Comparison of ENCODE assay signal across 9 cellular contexts in the genomic region with DNA sequence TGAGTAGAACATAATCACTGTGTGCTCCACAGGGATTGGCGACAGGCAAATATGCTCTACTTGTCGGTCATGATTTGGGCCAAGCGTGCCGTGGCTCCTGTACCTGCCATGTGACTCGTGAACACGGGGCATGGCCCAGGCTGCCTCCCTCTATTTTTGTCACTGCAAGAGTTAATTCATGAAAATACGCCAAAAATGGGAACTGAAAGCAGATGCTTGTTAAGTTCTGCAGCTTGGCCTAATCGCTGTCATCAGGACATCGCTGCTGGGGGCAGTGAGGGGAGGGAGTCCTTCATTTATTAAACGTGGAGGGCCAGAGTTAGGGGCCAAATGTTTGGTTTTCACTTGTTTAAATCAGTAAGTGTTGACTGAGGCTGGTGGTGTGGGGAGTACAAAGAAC.
A peak's percentile ranks its signal among the peaks of the same experiment; 100 is the strongest.
DNase-seq lines count a peak whose midpoint lies in the region; ATAC-seq and TF ChIP-seq lines count a peak whose summit lies in the region.
"Had no signal": no experiment of that assay in that cellular context is flagged by ENCODE, and none has a peak within 500 bp of the region (broad histone marks: within the 10 kb centered on the region; RNA-seq: fewer than 3 reads in every experiment).

No MANE protein-coding gene starts in this region.

- CTCF ChIA-PET in OCI-LY7 (lab: Charles Lee; ENCODE audit: unreplicated experiment), result no interaction called here

- H3K4me3 ChIP-seq in GM08714 (ENCODE audit: low read length), result peak overlapping the region; percentile 10; the same call in 1 of the 2 replicates
- H3K4me3 ChIP-seq in OCI-LY7 (ENCODE audit: low read depth, low read length, poor library complexity, severe bottlenecking), result peak overlapping the region; percentile 45
- H3K4me3 ChIP-seq in gastroesophageal sphincter, result no peak overlapping the region

- ATAC-seq in GM19328 (IDR thresholded peaks at IDR 0.05; ENCODE audit: unreplicated experiment), result peak; percentile 43
- ATAC-seq in HG03045 (IDR thresholded peaks at IDR 0.05; ENCODE audit: unreplicated experiment), result peak; percentile 39
- ATAC-seq in gastroesophageal sphincter, result no peak
- ATAC-seq: natural killer cell treated with Interleukin-12 subunit alpha and Interleukin-12 subunit beta and Interleukin-15 and Interleukin-18, amount 100 ng/mL, for 72 hours had no signal

- peaks cover 12% of the 10 kb centered on the region for H3K27me3 Mint-ChIP-seq in endothelial cell (ENCODE audit: unreplicated experiment)

- peaks cover 61% of the 10 kb centered on the region for H3K4me1 Mint-ChIP-seq in endothelial cell (ENCODE audit: unreplicated experiment)

- POLR2A ChIA-PET in OCI-LY7 (lab: Charles Lee), result interaction anchor here (1.9 kb wide), 1 partner anchor 13 kb away, joined by 8 read pairs; no protein-coding TSS in a partner anchor

- no peak for TF ChIP-seq CTCF in OCI-LY7 (conservative IDR thresholded peaks at IDR 0.05; ENCODE audit: low read length)
- no peak for TF ChIP-seq CTCF in gastroesophageal sphincter (IDR thresholded peaks at IDR 0.05)
- TF ChIP-seq CTCF in endothelial cell (IDR thresholded peaks at IDR 0.05; ENCODE audit: unreplicated experiment), result no peak

- H3K36me3 ChIP-seq in OCI-LY7 (ENCODE audit: insufficient read depth, low read length), result no peaks in the 10 kb centered on the region
- H3K36me3 ChIP-seq in gastroesophageal sphincter, result no peaks in the 10 kb centered on the region

- peak overlapping the region; percentile 86; the same call in 1 of the 2 replicates for H2AFZ ChIP-seq in OCI-LY7 (ENCODE audit: low read length)

- H3K27ac Mint-ChIP-seq in endothelial cell (ENCODE audit: unreplicated experiment), result no peak overlapping the region

- peaks cover 7% of the 10 kb centered on the region for H3K36me3 Mint-ChIP-seq in endothelial cell (ENCODE audit: low read depth, unreplicated experiment)

- DNase-seq in OCI-LY7 (ENCODE audit: low spot score), result peak; percentile 80
- no peak for DNase-seq in GOT3 (lab: John Stamatoyannopoulos, UW)
- no peak for DNase-seq in endothelial cell (ENCODE audit: low spot score)
- no peak for DNase-seq in cerebellar cortex (ENCODE audit: low spot score)

- peak overlapping the region; percentile 68 for H3K4me2 ChIP-seq in OCI-LY7 (ENCODE audit: low read length)

- H3K9me3 ChIP-seq in OCI-LY7 (ENCODE audit: low read length) (0 out of 2 replicates have a peak, but pooled peaks cover 4% of the 10 kb centered on the region), gastroesophageal sphincter (no peaks in the 10 kb centered on the region)

- no peaks in the 10 kb centered on the region for H3K79me2 ChIP-seq in OCI-LY7 (ENCODE audit: insufficient read depth, low read depth, low read length)

- H3K4me3 Mint-ChIP-seq in endothelial cell (ENCODE audit: unreplicated experiment), result no peak overlapping the region

- H3K27me3 ChIP-seq in gastroesophageal sphincter, result no peaks in the 10 kb centered on the region

- peaks cover 66% of the 10 kb centered on the region for H3K4me1 ChIP-seq in OCI-LY7 (ENCODE audit: insufficient read depth, low read length, poor library complexity, severe bottlenecking)
- peaks cover 0 to 62% (median 0%) of the 10 kb centered on the region in 3 donors for H3K4me1 ChIP-seq in gastroesophageal sphincter

- peak overlapping the region; percentile 56 for H3K27ac ChIP-seq in OCI-LY7 (ENCODE audit: low read depth, low read length, poor library complexity, severe bottlenecking)
- no peak overlapping the region for H3K27ac ChIP-seq in gastroesophageal sphincter

- TF ChIP-seq EP300 in gastroesophageal sphincter (IDR thresholded peaks at IDR 0.05), result no peak

- no peaks in the 10 kb centered on the region for H3K9me2 ChIP-seq in OCI-LY7 (ENCODE audit: insufficient read depth, low read length)

- no TSS peak for BruUV-seq in OCI-LY7 (replicated peaks; lab: Mats Ljungman, UMichigan)

- TF ChIP-seq POLR2A in gastroesophageal sphincter (IDR thresholded peaks at IDR 0.05), result no peak

- intact Hi-C loops in OCI-LY7 (cut with micrococcal nuclease; ENCODE audit: unreplicated experiment), result loop anchor here (2.0 kb wide), 1 partner anchor 13 kb away; no protein-coding TSS in a partner anchor

- no peaks in the 10 kb centered on the region for H4K20me1 ChIP-seq in OCI-LY7 (ENCODE audit: insufficient read depth, low read length)

- 33 to 73% methylated on average over 3 to 8 of the region's 10 CpGs for WGBS in gastroesophageal sphincter (ENCODE audit: low coverage in 1 of 2), 2 donors

- H3K9me3 Mint-ChIP-seq in endothelial cell (ENCODE audit: unreplicated experiment), result no peaks in the 10 kb centered on the region

Comparison
In these comparisons a context has a peak if more than half of its experiments do, and no peak if none do; other contexts are left out.
1. H3K4me3 ChIP-seq: peak in GM08714 (single experiment) and OCI-LY7 (single experiment); none in gastroesophageal sphincter (0 of 2).